Comparison of ENCODE assay signal across 26 cellular contexts in the genomic region with DNA sequence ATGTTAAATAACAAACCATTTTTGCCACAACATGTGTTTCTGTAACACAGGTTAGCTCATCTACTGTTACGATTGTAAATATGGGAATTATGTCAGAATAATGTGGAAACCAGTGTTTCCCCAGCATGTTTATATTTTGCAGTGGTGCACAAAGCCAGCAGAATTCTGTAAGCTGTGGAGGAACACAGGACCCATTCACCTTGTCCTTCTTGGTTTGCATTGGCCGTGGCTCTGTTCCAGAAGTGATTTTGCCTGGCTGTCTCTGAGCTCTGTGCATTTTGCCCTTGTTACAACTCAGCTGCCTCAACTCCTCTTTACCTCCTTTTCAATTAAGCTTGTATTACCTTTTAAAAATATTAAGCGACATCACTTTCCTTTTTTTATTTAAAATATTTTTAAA.
"Had no signal": no experiment of that assay in that cellular context is flagged by ENCODE, and none has a peak within 500 bp of the region (broad histone marks: within the 10 kb centered on the region; RNA-seq: fewer than 3 reads in every experiment).

No MANE protein-coding gene starts in this region.

- H3K27me3 ChIP-seq: esophagus squamous epithelium, left lung, neural progenitor cell, upper lobe of left lung, vagina had no signal

- H3K27ac ChIP-seq: epithelial cell of prostate, neural progenitor cell, skin epidermis, upper lobe of left lung, vagina had no signal

- DNase-seq: activated CD4-positive, alpha-beta T cell treated with anti-CD3 and anti-CD28 coated beads for 36 hours; activated CD4-positive, CD25-positive, alpha-beta regulatory T cell; activated CD8-positive, alpha-beta memory T cell treated with anti-CD3 and anti-CD28 coated beads, Interleukin-2, amount 10 ng/mL, durations not matched to agents 7 days and 5 days; activated CD8-positive, alpha-beta T cell treated with anti-CD3 and anti-CD28 coated beads, Interleukin-2, amount 10 ng/mL, durations not matched to agents 7 days and 5 days; activated naive CD4-positive, alpha-beta T cell; activated T-cell treated with anti-CD3 and anti-CD28 coated beads, Interleukin-2, amount 50 U/mL, for 48 hours; effector CD8-positive, alpha-beta T cell; esophagus squamous epithelium; left lung; mesendoderm; natural killer cell; stimulated activated CD4-positive, alpha-beta T cell treated with anti-CD3 and anti-CD28 coated beads, Interleukin-12 subunit alpha, Interleukin-12 subunit beta, amount 100 ng/mL, for 4 hours; stimulated activated CD4-positive, alpha-beta T cell treated with anti-CD3 and anti-CD28 coated beads, Interleukin-4, amount 100 ng/mL, for 1 hour; stimulated activated naive CD8-positive, alpha-beta T cell treated with anti-CD3 and anti-CD28 coated beads, Interleukin-15, Interleukin-2, amounts not matched to agents 100 U/mL and 50 U/mL, for 24 hours; upper lobe of left lung had no signal

- ATAC-seq: activated CD4-positive, alpha-beta T cell treated with anti-CD3 and anti-CD28 coated beads for 36 hours; activated CD8-positive, alpha-beta memory T cell treated with anti-CD3 and anti-CD28 coated beads, Interleukin-2, amount 10 ng/mL, durations not matched to agents 7 days and 5 days; activated CD8-positive, alpha-beta T cell treated with anti-CD3 and anti-CD28 coated beads, Interleukin-2, amount 10 ng/mL, durations not matched to agents 7 days and 5 days; left lung; natural killer cell; sciatic nerve; stimulated activated naive CD8-positive, alpha-beta T cell treated with anti-CD3 and anti-CD28 coated beads, Interleukin-15, Interleukin-2, amounts not matched to agents 100 U/mL and 50 U/mL, for 24 hours had no signal

- H3K4me3 ChIP-seq: esophagus squamous epithelium, left lung, lung, neural progenitor cell, skin epidermis, upper lobe of left lung, vagina had no signal

- H3K36me3 ChIP-seq: esophagus squamous epithelium, left lung, neural progenitor cell, upper lobe of left lung, vagina had no signal

- H3K9ac ChIP-seq: neural progenitor cell had no signal

- H3K9me3 ChIP-seq: esophagus squamous epithelium, left lung, upper lobe of left lung, vagina had no signal

- FAIRE-seq: bronchial epithelial cell, colon, endometrium, frontal cortex, islet of Langerhans had no signal

- H3K4me2 ChIP-seq: neural progenitor cell had no signal

- H2AFZ ChIP-seq: neural progenitor cell had no signal
